In the genomic region with DNA sequence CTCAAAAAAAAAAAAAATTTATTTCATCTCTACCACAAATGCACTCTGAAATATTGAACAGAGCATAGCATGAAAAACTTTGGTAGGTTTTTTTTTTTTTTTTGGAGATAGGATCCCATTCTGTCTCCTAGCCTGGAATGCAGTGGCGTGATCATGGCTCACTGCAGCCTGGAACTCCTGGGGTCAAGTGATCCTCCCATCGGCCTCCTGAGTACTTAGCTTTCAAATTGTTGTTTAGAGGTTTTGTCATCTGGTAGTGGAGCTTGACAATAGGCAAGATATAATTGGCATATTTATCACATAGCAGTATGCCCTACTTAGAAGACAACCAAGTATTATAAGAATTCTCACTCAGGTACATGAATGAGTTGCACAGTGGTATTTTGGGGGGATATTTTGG, we compare ENCODE assay signal across 1 cellular context.
TF ChIP-seq lines count a peak whose summit lies in the region.

No MANE protein-coding gene starts in this region.

TF ChIP-seq in GM23338, 12 proteins besides CTCF, POLR2A, EP300 and RAD21 (continued from another document):
- TF ChIP-seq, protein P1, sequence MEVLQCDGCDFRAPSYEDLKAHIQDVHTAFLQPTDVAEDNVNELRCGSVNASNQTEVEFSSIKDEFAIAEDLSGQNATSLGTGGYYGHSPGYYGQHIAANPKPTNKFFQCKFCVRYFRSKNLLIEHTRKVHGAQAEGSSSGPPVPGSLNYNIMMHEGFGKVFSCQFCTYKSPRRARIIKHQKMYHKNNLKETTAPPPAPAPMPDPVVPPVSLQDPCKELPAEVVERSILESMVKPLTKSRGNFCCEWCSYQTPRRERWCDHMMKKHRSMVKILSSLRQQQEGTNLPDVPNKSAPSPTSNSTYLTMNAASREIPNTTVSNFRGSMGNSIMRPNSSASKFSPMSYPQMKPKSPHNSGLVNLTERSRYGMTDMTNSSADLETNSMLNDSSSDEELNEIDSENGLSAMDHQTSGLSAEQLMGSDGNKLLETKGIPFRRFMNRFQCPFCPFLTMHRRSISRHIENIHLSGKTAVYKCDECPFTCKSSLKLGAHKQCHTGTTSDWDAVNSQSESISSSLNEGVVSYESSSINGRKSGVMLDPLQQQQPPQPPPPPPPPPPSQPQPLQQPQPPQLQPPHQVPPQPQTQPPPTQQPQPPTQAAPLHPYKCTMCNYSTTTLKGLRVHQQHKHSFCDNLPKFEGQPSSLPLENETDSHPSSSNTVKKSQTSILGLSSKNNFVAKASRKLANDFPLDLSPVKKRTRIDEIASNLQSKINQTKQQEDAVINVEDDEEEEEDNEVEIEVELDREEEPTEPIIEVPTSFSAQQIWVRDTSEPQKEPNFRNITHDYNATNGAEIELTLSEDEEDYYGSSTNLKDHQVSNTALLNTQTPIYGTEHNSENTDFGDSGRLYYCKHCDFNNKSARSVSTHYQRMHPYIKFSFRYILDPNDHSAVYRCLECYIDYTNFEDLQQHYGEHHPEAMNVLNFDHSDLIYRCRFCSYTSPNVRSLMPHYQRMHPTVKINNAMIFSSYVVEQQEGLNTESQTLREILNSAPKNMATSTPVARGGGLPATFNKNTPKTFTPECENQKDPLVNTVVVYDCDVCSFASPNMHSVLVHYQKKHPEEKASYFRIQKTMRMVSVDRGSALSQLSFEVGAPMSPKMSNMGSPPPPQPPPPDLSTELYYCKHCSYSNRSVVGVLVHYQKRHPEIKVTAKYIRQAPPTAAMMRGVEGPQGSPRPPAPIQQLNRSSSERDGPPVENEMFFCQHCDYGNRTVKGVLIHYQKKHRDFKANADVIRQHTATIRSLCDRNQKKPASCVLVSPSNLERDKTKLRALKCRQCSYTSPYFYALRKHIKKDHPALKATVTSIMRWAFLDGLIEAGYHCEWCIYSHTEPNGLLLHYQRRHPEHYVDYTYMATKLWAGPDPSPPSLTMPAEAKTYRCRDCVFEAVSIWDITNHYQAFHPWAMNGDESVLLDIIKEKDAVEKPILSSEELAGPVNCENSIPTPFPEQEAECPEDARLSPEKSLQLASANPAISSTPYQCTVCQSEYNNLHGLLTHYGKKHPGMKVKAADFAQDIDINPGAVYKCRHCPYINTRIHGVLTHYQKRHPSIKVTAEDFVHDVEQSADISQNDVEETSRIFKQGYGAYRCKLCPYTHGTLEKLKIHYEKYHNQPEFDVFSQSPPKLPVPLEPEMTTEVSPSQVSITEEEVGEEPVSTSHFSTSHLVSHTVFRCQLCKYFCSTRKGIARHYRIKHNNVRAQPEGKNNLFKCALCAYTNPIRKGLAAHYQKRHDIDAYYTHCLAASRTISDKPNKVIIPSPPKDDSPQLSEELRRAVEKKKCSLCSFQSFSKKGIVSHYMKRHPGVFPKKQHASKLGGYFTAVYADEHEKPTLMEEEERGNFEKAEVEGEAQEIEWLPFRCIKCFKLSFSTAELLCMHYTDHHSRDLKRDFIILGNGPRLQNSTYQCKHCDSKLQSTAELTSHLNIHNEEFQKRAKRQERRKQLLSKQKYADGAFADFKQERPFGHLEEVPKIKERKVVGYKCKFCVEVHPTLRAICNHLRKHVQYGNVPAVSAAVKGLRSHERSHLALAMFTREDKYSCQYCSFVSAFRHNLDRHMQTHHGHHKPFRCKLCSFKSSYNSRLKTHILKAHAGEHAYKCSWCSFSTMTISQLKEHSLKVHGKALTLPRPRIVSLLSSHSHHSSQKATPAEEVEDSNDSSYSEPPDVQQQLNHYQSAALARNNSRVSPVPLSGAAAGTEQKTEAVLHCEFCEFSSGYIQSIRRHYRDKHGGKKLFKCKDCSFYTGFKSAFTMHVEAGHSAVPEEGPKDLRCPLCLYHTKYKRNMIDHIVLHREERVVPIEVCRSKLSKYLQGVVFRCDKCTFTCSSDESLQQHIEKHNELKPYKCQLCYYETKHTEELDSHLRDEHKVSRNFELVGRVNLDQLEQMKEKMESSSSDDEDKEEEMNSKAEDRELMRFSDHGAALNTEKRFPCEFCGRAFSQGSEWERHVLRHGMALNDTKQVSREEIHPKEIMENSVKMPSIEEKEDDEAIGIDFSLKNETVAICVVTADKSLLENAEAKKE (CRISPR knock-in tag; IDR thresholded peaks at IDR 0.05), result no peak
